Comparison of ENCODE assay signal across 1 cellular context in genomic region chr3:128549283-128550112, GRCh38.
A peak's percentile ranks its signal among the peaks of the same experiment; 100 is the strongest.
TF ChIP-seq lines count a peak whose summit lies in the region.

No MANE protein-coding gene starts in this region.

TF ChIP-seq in HepG2, 621 proteins besides CTCF, POLR2A, EP300 and RAD21 (continued from another document and continues in another):
- TF ChIP-seq ZNF280D (CRISPR knock-in tag; IDR thresholded peaks at IDR 0.05) (no peak), SP2 (CRISPR knock-in tag; IDR thresholded peaks at IDR 0.05) (no peak), REPIN1 (CRISPR knock-in tag; IDR thresholded peaks at IDR 0.05; ENCODE audit: borderline replicate concordance, low read depth) (no peak), FOSL2 (CRISPR knock-in tag; IDR thresholded peaks at IDR 0.05) (peak; percentile 76), ZNF296 (CRISPR knock-in tag; conservative IDR thresholded peaks at IDR 0.05) (no peak), NFIC (IDR thresholded peaks at IDR 0.05; ENCODE audit: low read length) (no peak), AHDC1 (CRISPR knock-in tag; IDR thresholded peaks at IDR 0.05; ENCODE audit: borderline replicate concordance) (no peak), ZNF790 (CRISPR knock-in tag; IDR thresholded peaks at IDR 0.05; ENCODE audit: borderline replicate concordance) (no peak), RARA (CRISPR knock-in tag; IDR thresholded peaks at IDR 0.05) (peak; percentile 39; the same call in 1 of the 2 replicates), KAT8 (CRISPR knock-in tag; IDR thresholded peaks at IDR 0.05) (0 out of 2 replicates have a peak, but pooled peaks have one; percentile 22), CHD4 (IDR thresholded peaks at IDR 0.05; ENCODE audit: borderline replicate concordance, low read length) (no peak), SMYD3 (CRISPR knock-in tag; IDR thresholded peaks at IDR 0.05) (no peak), ELF1 (CRISPR knock-in tag; IDR thresholded peaks at IDR 0.05) (peak; percentile 44; the same call in 1 of the 2 replicates), FLYWCH1 (CRISPR knock-in tag; IDR thresholded peaks at IDR 0.05) (no peak), ZNF382 (CRISPR knock-in tag; IDR thresholded peaks at IDR 0.05; ENCODE audit: borderline replicate concordance) (no peak), SAP130 (CRISPR knock-in tag; IDR thresholded peaks at IDR 0.05; ENCODE audit: low read depth) (0 out of 2 replicates have a peak, but pooled peaks have one; percentile 23), ZNF20 (CRISPR knock-in tag; IDR thresholded peaks at IDR 0.05) (no peak), IRF1 (CRISPR knock-in tag; IDR thresholded peaks at IDR 0.05; ENCODE audit: low read depth) (no peak), ZNF331 (CRISPR knock-in tag; IDR thresholded peaks at IDR 0.05) (0 out of 2 replicates have a peak, but pooled peaks have one; percentile 11), NCOA5 (CRISPR knock-in tag; IDR thresholded peaks at IDR 0.05) (no peak), MYNN (CRISPR knock-in tag; IDR thresholded peaks at IDR 0.05; ENCODE audit: low read depth) (no peak), ISL2 (CRISPR knock-in tag; IDR thresholded peaks at IDR 0.05) (no peak), CCAR2 (optimal IDR thresholded peaks at IDR 0.05; ENCODE audit: low read depth, low read length) (no peak), STAT5B (CRISPR knock-in tag; IDR thresholded peaks at IDR 0.05) (no peak), ZBTB46 (CRISPR knock-in tag; IDR thresholded peaks at IDR 0.05; ENCODE audit: borderline replicate concordance) (no peak), ARNT2 (CRISPR knock-in tag; IDR thresholded peaks at IDR 0.05; ENCODE audit: low read depth) (no peak), ZNF292 (CRISPR knock-in tag; IDR thresholded peaks at IDR 0.05; ENCODE audit: borderline replicate concordance, low read depth) (no peak), WIZ (CRISPR knock-in tag; IDR thresholded peaks at IDR 0.05) (no peak), ZNF180 (CRISPR knock-in tag; IDR thresholded peaks at IDR 0.05; ENCODE audit: borderline replicate concordance, low read depth) (no peak), THAP7 (CRISPR knock-in tag; IDR thresholded peaks at IDR 0.05) (no peak), SOX13 (IDR thresholded peaks at IDR 0.05) (no peak), SOX13 (CRISPR knock-in tag; conservative IDR thresholded peaks at IDR 0.05 in 1 of 2, IDR thresholded peaks at IDR 0.05 in 1 of 2) (no peak), TEF (CRISPR knock-in tag; IDR thresholded peaks at IDR 0.05) (no peak), HHEX (CRISPR knock-in tag; IDR thresholded peaks at IDR 0.05) (no peak), HNF4G (IDR thresholded peaks at IDR 0.05; ENCODE audit: borderline replicate concordance, low read depth, low read length) (no peak), HNF4G (CRISPR knock-in tag; IDR thresholded peaks at IDR 0.05; ENCODE audit: borderline replicate concordance, low read depth) (no peak), CBX5 (CRISPR knock-in tag; IDR thresholded peaks at IDR 0.05; ENCODE audit: borderline replicate concordance) (no peak)
- TF ChIP-seq, protein P1, sequence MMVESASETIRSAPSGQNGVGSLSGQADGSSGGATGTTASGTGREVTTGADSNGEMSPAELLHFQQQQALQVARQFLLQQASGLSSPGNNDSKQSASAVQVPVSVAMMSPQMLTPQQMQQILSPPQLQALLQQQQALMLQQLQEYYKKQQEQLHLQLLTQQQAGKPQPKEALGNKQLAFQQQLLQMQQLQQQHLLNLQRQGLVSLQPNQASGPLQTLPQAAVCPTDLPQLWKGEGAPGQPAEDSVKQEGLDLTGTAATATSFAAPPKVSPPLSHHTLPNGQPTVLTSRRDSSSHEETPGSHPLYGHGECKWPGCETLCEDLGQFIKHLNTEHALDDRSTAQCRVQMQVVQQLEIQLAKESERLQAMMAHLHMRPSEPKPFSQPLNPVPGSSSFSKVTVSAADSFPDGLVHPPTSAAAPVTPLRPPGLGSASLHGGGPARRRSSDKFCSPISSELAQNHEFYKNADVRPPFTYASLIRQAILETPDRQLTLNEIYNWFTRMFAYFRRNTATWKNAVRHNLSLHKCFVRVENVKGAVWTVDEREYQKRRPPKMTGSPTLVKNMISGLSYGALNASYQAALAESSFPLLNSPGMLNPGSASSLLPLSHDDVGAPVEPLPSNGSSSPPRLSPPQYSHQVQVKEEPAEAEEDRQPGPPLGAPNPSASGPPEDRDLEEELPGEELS (CRISPR knock-in tag; IDR thresholded peaks at IDR 0.05), result no peak
- TF ChIP-seq, protein P2, sequence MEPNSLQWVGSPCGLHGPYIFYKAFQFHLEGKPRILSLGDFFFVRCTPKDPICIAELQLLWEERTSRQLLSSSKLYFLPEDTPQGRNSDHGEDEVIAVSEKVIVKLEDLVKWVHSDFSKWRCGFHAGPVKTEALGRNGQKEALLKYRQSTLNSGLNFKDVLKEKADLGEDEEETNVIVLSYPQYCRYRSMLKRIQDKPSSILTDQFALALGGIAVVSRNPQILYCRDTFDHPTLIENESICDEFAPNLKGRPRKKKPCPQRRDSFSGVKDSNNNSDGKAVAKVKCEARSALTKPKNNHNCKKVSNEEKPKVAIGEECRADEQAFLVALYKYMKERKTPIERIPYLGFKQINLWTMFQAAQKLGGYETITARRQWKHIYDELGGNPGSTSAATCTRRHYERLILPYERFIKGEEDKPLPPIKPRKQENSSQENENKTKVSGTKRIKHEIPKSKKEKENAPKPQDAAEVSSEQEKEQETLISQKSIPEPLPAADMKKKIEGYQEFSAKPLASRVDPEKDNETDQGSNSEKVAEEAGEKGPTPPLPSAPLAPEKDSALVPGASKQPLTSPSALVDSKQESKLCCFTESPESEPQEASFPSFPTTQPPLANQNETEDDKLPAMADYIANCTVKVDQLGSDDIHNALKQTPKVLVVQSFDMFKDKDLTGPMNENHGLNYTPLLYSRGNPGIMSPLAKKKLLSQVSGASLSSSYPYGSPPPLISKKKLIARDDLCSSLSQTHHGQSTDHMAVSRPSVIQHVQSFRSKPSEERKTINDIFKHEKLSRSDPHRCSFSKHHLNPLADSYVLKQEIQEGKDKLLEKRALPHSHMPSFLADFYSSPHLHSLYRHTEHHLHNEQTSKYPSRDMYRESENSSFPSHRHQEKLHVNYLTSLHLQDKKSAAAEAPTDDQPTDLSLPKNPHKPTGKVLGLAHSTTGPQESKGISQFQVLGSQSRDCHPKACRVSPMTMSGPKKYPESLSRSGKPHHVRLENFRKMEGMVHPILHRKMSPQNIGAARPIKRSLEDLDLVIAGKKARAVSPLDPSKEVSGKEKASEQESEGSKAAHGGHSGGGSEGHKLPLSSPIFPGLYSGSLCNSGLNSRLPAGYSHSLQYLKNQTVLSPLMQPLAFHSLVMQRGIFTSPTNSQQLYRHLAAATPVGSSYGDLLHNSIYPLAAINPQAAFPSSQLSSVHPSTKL (CRISPR knock-in tag; IDR thresholded peaks at IDR 0.05), result peak; percentile 51; the same call in 1 of the 2 replicates
- TF ChIP-seq, protein P3, sequence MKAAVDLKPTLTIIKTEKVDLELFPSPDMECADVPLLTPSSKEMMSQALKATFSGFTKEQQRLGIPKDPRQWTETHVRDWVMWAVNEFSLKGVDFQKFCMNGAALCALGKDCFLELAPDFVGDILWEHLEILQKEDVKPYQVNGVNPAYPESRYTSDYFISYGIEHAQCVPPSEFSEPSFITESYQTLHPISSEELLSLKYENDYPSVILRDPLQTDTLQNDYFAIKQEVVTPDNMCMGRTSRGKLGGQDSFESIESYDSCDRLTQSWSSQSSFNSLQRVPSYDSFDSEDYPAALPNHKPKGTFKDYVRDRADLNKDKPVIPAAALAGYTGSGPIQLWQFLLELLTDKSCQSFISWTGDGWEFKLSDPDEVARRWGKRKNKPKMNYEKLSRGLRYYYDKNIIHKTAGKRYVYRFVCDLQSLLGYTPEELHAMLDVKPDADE (CRISPR knock-in tag; IDR thresholded peaks at IDR 0.05), result no peak
- TF ChIP-seq, protein P4, sequence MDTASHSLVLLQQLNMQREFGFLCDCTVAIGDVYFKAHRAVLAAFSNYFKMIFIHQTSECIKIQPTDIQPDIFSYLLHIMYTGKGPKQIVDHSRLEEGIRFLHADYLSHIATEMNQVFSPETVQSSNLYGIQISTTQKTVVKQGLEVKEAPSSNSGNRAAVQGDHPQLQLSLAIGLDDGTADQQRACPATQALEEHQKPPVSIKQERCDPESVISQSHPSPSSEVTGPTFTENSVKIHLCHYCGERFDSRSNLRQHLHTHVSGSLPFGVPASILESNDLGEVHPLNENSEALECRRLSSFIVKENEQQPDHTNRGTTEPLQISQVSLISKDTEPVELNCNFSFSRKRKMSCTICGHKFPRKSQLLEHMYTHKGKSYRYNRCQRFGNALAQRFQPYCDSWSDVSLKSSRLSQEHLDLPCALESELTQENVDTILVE (CRISPR knock-in tag; IDR thresholded peaks at IDR 0.05), result no peak
